Comparison of ENCODE assay signal across 14 cellular contexts in genomic region chr6:31407699-31408098, GRCh38. TPM values are rescaled to one million over a fixed set of nuclear protein-coding genes. Genes with fewer than 3 reads are reported as not detected.
DNase-seq lines count a peak whose midpoint lies in the region; ATAC-seq, FAIRE-seq and TF ChIP-seq lines count a peak whose summit lies in the region.
"Had no signal": no experiment of that assay in that cellular context is flagged by ENCODE, and none has a peak within 500 bp of the region (broad histone marks: within the 10 kb centered on the region; RNA-seq: fewer than 3 reads in every experiment).

No MANE protein-coding gene starts in this region.

- no peak overlapping the region for H3K4ac ChIP-seq in mesendoderm (ENCODE audit: low read depth, low read length)

- no peak overlapping the region for H3K18ac ChIP-seq in mesendoderm (ENCODE audit: low read length)

- H4K20me1 ChIP-seq in SK-N-SH (ENCODE audit: insufficient read depth) = peaks cover 77% of the 10 kb centered on the region

- H2BK5ac ChIP-seq in mesendoderm (ENCODE audit: low read length) = no peak overlapping the region

- H3K27me3 ChIP-seq in SK-N-SH (ENCODE audit: insufficient read depth) (no peaks in the 10 kb centered on the region), mesendoderm (ENCODE audit: insufficient read depth, low read length, poor library complexity) (no peaks in the 10 kb centered on the region)
- H3K27me3 ChIP-seq: esophagus squamous epithelium had no signal

- CTCF ChIA-PET in A549 (lab: Yijun Ruan, JAX) (interaction anchor here (0.6 to 1.0 kb wide), 3 partner anchors 35 to 194 kb away, joined by 3 to 5 read pairs (median 3); no protein-coding TSS in a partner anchor), SK-N-SH (lab: Yijun Ruan, JAX) (no interaction called here)

- H3K79me2 ChIP-seq in SK-N-SH (ENCODE audit: insufficient read depth) (peaks cover 69% of the 10 kb centered on the region), mesendoderm (ENCODE audit: control insufficient read depth, insufficient read depth, low read length) (peaks cover 43% of the 10 kb centered on the region)

- H3F3A ChIP-seq in SK-N-SH (replicated peaks; ENCODE audit: insufficient read depth) = peaks cover 24% of the 10 kb centered on the region

- H2BK120ac ChIP-seq in mesendoderm (ENCODE audit: low read depth, low read length) = no peak overlapping the region

- no peak overlapping the region for H3K56ac ChIP-seq in mesendoderm (ENCODE audit: low read length)

- no peak for FAIRE-seq in A549 (lab: Jason Lieb, UNC)
- peak; percentile 89 for FAIRE-seq in H54 (lab: Jason Lieb, UNC)
- FAIRE-seq: small intestine had no signal

- H3K9ac ChIP-seq in SK-N-SH (peak overlapping the region; percentile 17; the same call in 1 of the 2 replicates), mesendoderm (ENCODE audit: low read length) (no peak overlapping the region)

- ATAC-seq in A549 (no peak), HG03354 (IDR thresholded peaks at IDR 0.05; ENCODE audit: poor library complexity, severe bottlenecking, unreplicated experiment) (no peak)
- ATAC-seq: activated CD8-positive, alpha-beta T cell treated with anti-CD3 and anti-CD28 coated beads, Interleukin-2, amount 10 ng/mL, durations not matched to agents 7 days and 5 days; activated naive CD8-positive, alpha-beta T cell treated with anti-CD3 and anti-CD28 coated beads, Interleukin-2, amount 50 U/mL, for 24 hours had no signal

- 0 out of 3 replicates have a peak overlapping the region, but pooled peaks have one; percentile 23 for H3K4me2 ChIP-seq in A549
- peak overlapping the region; percentile 69 for H3K4me2 ChIP-seq in SK-N-SH
- no peak overlapping the region for H3K4me2 ChIP-seq in mesendoderm (ENCODE audit: low read length)

- H3K4me1 ChIP-seq in A549 = peaks cover 17% of the 10 kb centered on the region
- H3K4me1 ChIP-seq in SK-N-SH (ENCODE audit: control insufficient read depth in 1 of 2, insufficient read depth in 2 of 2, low read depth in 1 of 2, low read length in 1 of 2) = peaks cover 0 to 20% of the 10 kb centered on the region in 2 experiments; a peak in 1 of 4 replicates
- H3K4me1 ChIP-seq in mesendoderm (ENCODE audit: control insufficient read depth, low read depth, low read length) = peaks cover 4% of the 10 kb centered on the region

- H3K4me3 ChIP-seq in A549 (no peak overlapping the region), SK-N-SH (ENCODE audit: low read depth in 2 of 2, low read length in 1 of 2) (peak overlapping the region in 1 of 2 experiments; percentile 50; a peak in 2 of 4 replicates), fibroblast of pulmonary artery (replicated peaks; ENCODE audit: low read depth, low read length) (no peak overlapping the region), mesendoderm (ENCODE audit: low read length) (no peak overlapping the region)
- H3K4me3 ChIP-seq: esophagus squamous epithelium had no signal

- DNase-seq in A549 (ENCODE audit: low read depth in 1 of 2, low spot score in 1 of 2) = no peak
- no peak for DNase-seq in H54 (ENCODE audit: insufficient read length, low spot score)
- DNase-seq in SK-N-SH = no peak
- DNase-seq in fibroblast of pulmonary artery (ENCODE audit: low read depth) = peak; percentile 70
- no peak for DNase-seq in mesendoderm
- DNase-seq in stimulated activated CD4-positive, alpha-beta T cell treated with anti-CD3 and anti-CD28 coated beads, Interleukin-4, amount 100 ng/mL, for 4 hours = no peak
- DNase-seq in 8988T = no peak
- DNase-seq: activated CD8-positive, alpha-beta T cell treated with anti-CD3 and anti-CD28 coated beads, Interleukin-2, amount 10 ng/mL, durations not matched to agents 7 days and 5 days; activated naive CD8-positive, alpha-beta T cell treated with anti-CD3 and anti-CD28 coated beads, Interleukin-2, amount 50 U/mL, for 24 hours; esophagus squamous epithelium; NCI-H345; small intestine; stimulated activated naive CD4-positive, alpha-beta T cell treated with Interleukin-2 at 50 U/mL for 16 hours had no signal

- no peak overlapping the region for H2AFZ ChIP-seq in SK-N-SH (ENCODE audit: low read depth)

- peaks cover 9 to 21% of the 10 kb centered on the region in 2 experiments for H3K36me3 ChIP-seq in SK-N-SH (replicated peaks in 1 of 2; ENCODE audit: control insufficient read depth in 1 of 2, insufficient read depth in 2 of 2, low read length in 1 of 2)
- H3K36me3 ChIP-seq in mesendoderm (ENCODE audit: control insufficient read depth, insufficient read depth, low read length) = peaks cover 3% of the 10 kb centered on the region

- no peak overlapping the region for H3K27ac ChIP-seq in A549
- peak overlapping the region in 1 of 2 experiments; percentile 73; a peak in 2 of 4 replicates for H3K27ac ChIP-seq in SK-N-SH (ENCODE audit: low read depth in 2 of 2, low read length in 1 of 2)
- no peak overlapping the region for H3K27ac ChIP-seq in mesendoderm (ENCODE audit: low read depth, low read length)

- H2BK15ac ChIP-seq in mesendoderm (replicated peaks; ENCODE audit: low read depth) = no peak overlapping the region

- no peak for TF ChIP-seq RAD21 in A549 (conservative IDR thresholded peaks at IDR 0.05 in 1 of 2, IDR thresholded peaks at IDR 0.05 in 1 of 2)
- TF ChIP-seq RAD21 in SK-N-SH (IDR thresholded peaks at IDR 0.05; ENCODE audit: low read length) = no peak

- H3K23ac ChIP-seq in mesendoderm (ENCODE audit: low read length) = no peak overlapping the region

- TF ChIP-seq EP300 in A549 (IDR thresholded peaks at IDR 0.05) (no peak), SK-N-SH (IDR thresholded peaks at IDR 0.05; ENCODE audit: borderline replicate concordance in 1 of 2, low read depth in 1 of 2, low read length in 1 of 2) (0 out of 4 replicates have a peak, but pooled peaks of 1 of the 2 experiments have one; percentile 13)

- TF ChIP-seq CTCF in A549 (IDR thresholded peaks at IDR 0.05) (no peak), SK-N-SH (IDR thresholded peaks at IDR 0.05) (no peak), fibroblast of pulmonary artery (IDR thresholded peaks at IDR 0.05; ENCODE audit: low read length, missing control alignments) (no peak)

- peaks cover 12% of the 10 kb centered on the region for H3K79me1 ChIP-seq in mesendoderm (ENCODE audit: low read length)

- no peak overlapping the region for H4K8ac ChIP-seq in mesendoderm (ENCODE audit: low read depth, low read length)

- POLR2A ChIA-PET in A549 (lab: Yijun Ruan, JAX) = no interaction called here
- POLR2A ChIA-PET in SK-N-SH (lab: Yijun Ruan, JAX) = no interaction called here

- no peak overlapping the region for H4K5ac ChIP-seq in mesendoderm (ENCODE audit: low read length)

- no peaks in the 10 kb centered on the region for H3K9me3 ChIP-seq in A549
- H3K9me3 ChIP-seq in SK-N-SH = no peaks in the 10 kb centered on the region
- H3K9me3 ChIP-seq: esophagus squamous epithelium had no signal

- no peaks in the 10 kb centered on the region for H3K9me2 ChIP-seq in SK-N-SH

- H2AK5ac ChIP-seq in mesendoderm (ENCODE audit: low read length) = no peak overlapping the region

- TF ChIP-seq POLR2A in A549 (IDR thresholded peaks at IDR 0.05; ENCODE audit: low read length) (no peak), H54 (IDR thresholded peaks at IDR 0.05; ENCODE audit: low read depth, low read length) (no peak)

TF ChIP-seq in A549, 52 proteins besides CTCF, POLR2A, EP300 and RAD21 (continues in another document):
- TF ChIP-seq BCL3 (IDR thresholded peaks at IDR 0.05) (no peak), CEBPB (IDR thresholded peaks at IDR 0.05) (peak; percentile 30 to 47; a peak in 1 of 4 replicates), CHD2 (IDR thresholded peaks at IDR 0.05; ENCODE audit: low read length, partially characterized antibody) (no peak)

TF ChIP-seq in SK-N-SH, 30 proteins besides CTCF, POLR2A, EP300 and RAD21 (continues in another document):
- TF ChIP-seq CHD2 (IDR thresholded peaks at IDR 0.05; ENCODE audit: low read length, partially characterized antibody) (no peak), JUND (IDR thresholded peaks at IDR 0.05) (peak; percentile 71), FOSL2 (IDR thresholded peaks at IDR 0.05; ENCODE audit: borderline replicate concordance, low read depth) (peak; percentile 79; the same call in 1 of the 2 replicates), GATA2 (CRISPR knock-in tag; IDR thresholded peaks at IDR 0.05) (no peak), TEAD4 (IDR thresholded peaks at IDR 0.05; ENCODE audit: borderline replicate concordance, insufficient read depth) (no peak), TCF12 (IDR thresholded peaks at IDR 0.05) (peak; percentile 79), RCOR1 (IDR thresholded peaks at IDR 0.05; ENCODE audit: low read length) (no peak), NRF1 (IDR thresholded peaks at IDR 0.05; ENCODE audit: low read depth, low read length) (no peak)
- TF ChIP-seq, protein P1, sequence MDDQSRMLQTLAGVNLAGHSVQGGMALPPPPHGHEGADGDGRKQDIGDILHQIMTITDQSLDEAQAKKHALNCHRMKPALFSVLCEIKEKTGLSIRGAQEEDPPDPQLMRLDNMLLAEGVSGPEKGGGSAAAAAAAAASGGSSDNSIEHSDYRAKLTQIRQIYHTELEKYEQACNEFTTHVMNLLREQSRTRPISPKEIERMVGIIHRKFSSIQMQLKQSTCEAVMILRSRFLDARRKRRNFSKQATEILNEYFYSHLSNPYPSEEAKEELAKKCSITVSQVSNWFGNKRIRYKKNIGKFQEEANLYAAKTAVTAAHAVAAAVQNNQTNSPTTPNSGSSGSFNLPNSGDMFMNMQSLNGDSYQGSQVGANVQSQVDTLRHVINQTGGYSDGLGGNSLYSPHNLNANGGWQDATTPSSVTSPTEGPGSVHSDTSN (IDR thresholded peaks at IDR 0.05) = peak; percentile 2; the same call in 1 of the 2 replicates

RNA-seq across cellular contexts. Expression of gene MICA, which starts 4.3 kb away (rescaled TPM):
- polyA plus RNA-seq in A549 (2011; rRNA removed) = 20.5 and 22.7 TPM in 2 replicates
- 23.5 and 23.7 TPM in 2 replicates for polyA plus RNA-seq in A549 (2012; cell fraction: cytosol; rRNA removed)
- 27.0 and 27.4 TPM in 2 replicates for polyA plus RNA-seq in A549 (2012; cell fraction: nucleus; rRNA removed)
- polyA plus RNA-seq in A549 (2017; fragmentation: RNase III; extraction: RNeasy Plus Mini Kit Qiagen cat#74134 plus additional on column Dnase treatment) = 18.6 to 22.8 TPM (median 20.1 TPM) in 3 replicates
- polyA minus RNA-seq in A549 (2011; rRNA and poly(A)+ RNA removed) = 23.2 and 25.2 TPM in 2 replicates
- 28.8 and 32.7 TPM in 2 replicates for polyA plus RNA-seq in SK-N-SH (2012; rRNA removed)
- polyA plus RNA-seq in SK-N-SH (2012; cell fraction: cytosol; rRNA removed) = 21.3 and 23.5 TPM in 2 replicates
- 49.4 and 51.3 TPM in 2 replicates for polyA plus RNA-seq in SK-N-SH (2012; cell fraction: nucleus; rRNA removed)
- 9.6 TPM for polyA plus RNA-seq in mesendoderm (2013, experiment 1 of 2)
- polyA plus RNA-seq in mesendoderm (2013, experiment 2 of 2) = 10.0 TPM

RNA-seq across cellular contexts. Expression of gene HLA-B, which starts 50.7 kb away (rescaled TPM):
- polyA plus RNA-seq in A549 (2011; rRNA removed) (9.4 and 9.7 TPM in 2 replicates), A549 (2017; fragmentation: RNase III; extraction: RNeasy Plus Mini Kit Qiagen cat#74134 plus additional on column Dnase treatment) (9.0 to 10.0 TPM (median 9.9 TPM) in 3 replicates), SK-N-SH (2012; rRNA removed) (18.7 and 18.9 TPM in 2 replicates)
- 4.1 and 11.8 TPM in 2 replicates for polyA plus RNA-seq in A549 (2012; cell fraction: cytosol; rRNA removed)
- 10.7 and 13.5 TPM in 2 replicates for polyA plus RNA-seq in A549 (2012; cell fraction: nucleus; rRNA removed)
- polyA minus RNA-seq in A549 (2011; rRNA and poly(A)+ RNA removed) = 6.3 and 11.7 TPM in 2 replicates
- 8.7 and 12.4 TPM in 2 replicates for polyA plus RNA-seq in SK-N-SH (2012; cell fraction: cytosol; rRNA removed)
- 20.5 and 24.9 TPM in 2 replicates for polyA plus RNA-seq in SK-N-SH (2012; cell fraction: nucleus; rRNA removed)
- 28.6 TPM for polyA plus RNA-seq in mesendoderm (2013, experiment 1 of 2)
- 28.5 TPM for polyA plus RNA-seq in mesendoderm (2013, experiment 2 of 2)
